In genomic region chr7:15686209-15686956, GRCh38 we compare ENCODE assay signal across 10 cellular contexts. TPM values are rescaled to one million over a fixed set of nuclear protein-coding genes. Genes with fewer than 3 reads are reported as not detected.
A peak's percentile ranks its signal among the peaks of the same experiment; 100 is the strongest.
DNase-seq lines count a peak whose midpoint lies in the region; ATAC-seq and TF ChIP-seq lines count a peak whose summit lies in the region.
"Had no signal": no experiment of that assay in that cellular context is flagged by ENCODE, and none has a peak within 500 bp of the region (broad histone marks: within the 10 kb centered on the region; RNA-seq: fewer than 3 reads in every experiment).

TSS of gene MEOX2 (minus strand) at chr7:15686683. CDS start at chr7:15686402, 281 bp downstream.

- ATAC-seq in HG03280 (IDR thresholded peaks at IDR 0.05; ENCODE audit: unreplicated experiment) (no peak), HG03565 (IDR thresholded peaks at IDR 0.05; ENCODE audit: unreplicated experiment) (no peak), GM19324 (IDR thresholded peaks at IDR 0.05; ENCODE audit: low FRiP score, unreplicated experiment) (no peak)
- ATAC-seq: activated naive CD8-positive, alpha-beta T cell treated with anti-CD3 and anti-CD28 coated beads, Interleukin-2, amount 50 U/mL, for 24 hours had no signal

- H3K4me2 ChIP-seq in mammary epithelial cell (ENCODE audit: insufficient read depth, low read depth, low read length) = no peak within 1 kb of the TSS

- H3K27ac ChIP-seq in breast epithelium (peak within 1 kb of the TSS; percentile 68 to 94), mammary epithelial cell (ENCODE audit: insufficient read depth, low read depth, low read length) (no peak within 1 kb of the TSS)

- DNase-seq in breast epithelium (ENCODE audit: low spot score in 2 of 2) = no peak
- DNase-seq in mammary epithelial cell = no peak
- DNase-seq in fibroblast of gingiva (ENCODE audit: low read depth) = peak; percentile 55
- no peak for DNase-seq in activated T-helper 2 cell treated with anti-CD3 and anti-CD28 coated beads, Interferon-gamma antibody, Interleukin-2, Interleukin-4, amounts not matched to agents 10 μg/mL and 5 μg/mL and 100 μg/mL, durations not matched to agents 14 hours and 24 hours and 36 hours (ENCODE audit: low spot score)
- DNase-seq: activated naive CD8-positive, alpha-beta T cell treated with anti-CD3 and anti-CD28 coated beads, Interleukin-2, amount 50 U/mL, for 24 hours had no signal

- H3K9ac ChIP-seq in mammary epithelial cell (ENCODE audit: insufficient read depth, low read length) = no peak within 1 kb of the TSS
- peak within 1 kb of the TSS; percentile 28 for H3K9ac ChIP-seq in mucosa of stomach (ENCODE audit: low read length)

- intact Hi-C loops in breast epithelium (cut with DNase I; ENCODE audit: low total_unique reads) = loop anchor here (10.0 kb wide), 1 partner anchor 378 kb away; no protein-coding TSS in a partner anchor
- intact Hi-C loops in mammary epithelial cell (cut with micrococcal nuclease) = no loop called here
- intact Hi-C loops in activated T-helper 2 cell treated with anti-CD3 and anti-CD28 coated beads, Interferon-gamma antibody, Interleukin-2, Interleukin-4, amounts not matched to agents 10 μg/mL and 5 μg/mL and 100 μg/mL, durations not matched to agents 14 hours and 24 hours and 36 hours (cut with micrococcal nuclease) = no loop called here

- H3K27me3 Mint-ChIP-seq in activated T-helper 2 cell treated with anti-CD3 and anti-CD28 coated beads, Interferon-gamma antibody, Interleukin-2, Interleukin-4, amounts not matched to agents 10 μg/mL and 5 μg/mL and 100 μg/mL, durations not matched to agents 14 hours and 24 hours and 36 hours (ENCODE audit: low read depth) = peaks cover 41% of the 10 kb centered on the region

- H3K36me3 ChIP-seq in breast epithelium = no peaks in the 10 kb centered on the region
- no peaks in the 10 kb centered on the region for H3K36me3 ChIP-seq in mammary epithelial cell (ENCODE audit: insufficient read depth, low read length)
- no peaks in the 10 kb centered on the region for H3K36me3 ChIP-seq in mucosa of stomach (ENCODE audit: control insufficient read depth, insufficient read depth, low read length)

- TF ChIP-seq POLR2A in breast epithelium (IDR thresholded peaks at IDR 0.05) = peak; percentile 9

- H3K9me3 Mint-ChIP-seq in activated T-helper 2 cell treated with anti-CD3 and anti-CD28 coated beads, Interferon-gamma antibody, Interleukin-2, Interleukin-4, amounts not matched to agents 10 μg/mL and 5 μg/mL and 100 μg/mL, durations not matched to agents 14 hours and 24 hours and 36 hours = no peaks in the 10 kb centered on the region
- H3K9me3 Mint-ChIP-seq: activated naive CD8-positive, alpha-beta T cell treated with anti-CD3 and anti-CD28 coated beads, Interleukin-2, amount 50 U/mL, for 24 hours had no signal

- no peaks in the 10 kb centered on the region for H3K4me1 Mint-ChIP-seq in activated T-helper 2 cell treated with anti-CD3 and anti-CD28 coated beads, Interferon-gamma antibody, Interleukin-2, Interleukin-4, amounts not matched to agents 10 μg/mL and 5 μg/mL and 100 μg/mL, durations not matched to agents 14 hours and 24 hours and 36 hours (ENCODE audit: low read depth)
- H3K4me1 Mint-ChIP-seq: activated naive CD8-positive, alpha-beta T cell treated with anti-CD3 and anti-CD28 coated beads, Interleukin-2, amount 50 U/mL, for 24 hours; IgD-negative memory B cell had no signal

- no peak within 1 kb of the TSS for H3K4me3 Mint-ChIP-seq in activated T-helper 2 cell treated with anti-CD3 and anti-CD28 coated beads, Interferon-gamma antibody, Interleukin-2, Interleukin-4, amounts not matched to agents 10 μg/mL and 5 μg/mL and 100 μg/mL, durations not matched to agents 14 hours and 24 hours and 36 hours (ENCODE audit: low read depth)
- H3K4me3 Mint-ChIP-seq: activated naive CD8-positive, alpha-beta T cell treated with anti-CD3 and anti-CD28 coated beads, Interleukin-2, amount 50 U/mL, for 24 hours had no signal

- H3K4me3 ChIP-seq in breast epithelium (peak within 1 kb of the TSS; percentile 46 to 78 (median 60)), mammary epithelial cell (replicated peaks in 1 of 3; ENCODE audit: insufficient read depth in 1 of 3, low read depth in 2 of 3, low read length in 3 of 3) (no peak within 1 kb of the TSS), mucosa of stomach (ENCODE audit: low read length) (peak within 1 kb of the TSS; percentile 19)

- H3K27me3 ChIP-seq in breast epithelium (peaks cover 0 to 48% of the 10 kb centered on the region in 2 donors), mammary epithelial cell (ENCODE audit: insufficient read depth, low read length) (peaks cover 25% of the 10 kb centered on the region), mucosa of stomach (ENCODE audit: control insufficient read depth, insufficient read depth, low read length) (peaks cover 35% of the 10 kb centered on the region)

- TF ChIP-seq CTCF in breast epithelium (IDR thresholded peaks at IDR 0.05) (no peak), mammary epithelial cell (conservative IDR thresholded peaks at IDR 0.05 in 1 of 2, IDR thresholded peaks at IDR 0.05 in 1 of 2; ENCODE audit: extremely low read depth in 1 of 2, insufficient read depth in 1 of 2, low read depth in 1 of 2, low read length in 2 of 2) (no peak)

- H3K27ac Mint-ChIP-seq in activated T-helper 2 cell treated with anti-CD3 and anti-CD28 coated beads, Interferon-gamma antibody, Interleukin-2, Interleukin-4, amounts not matched to agents 10 μg/mL and 5 μg/mL and 100 μg/mL, durations not matched to agents 14 hours and 24 hours and 36 hours = no peak within 1 kb of the TSS
- H3K27ac Mint-ChIP-seq: activated naive CD8-positive, alpha-beta T cell treated with anti-CD3 and anti-CD28 coated beads, Interleukin-2, amount 50 U/mL, for 24 hours; IgD-negative memory B cell had no signal

- H4K20me1 ChIP-seq in mammary epithelial cell (ENCODE audit: insufficient read depth, low read length) = no peaks in the 10 kb centered on the region

- H3K36me3 Mint-ChIP-seq in activated T-helper 2 cell treated with anti-CD3 and anti-CD28 coated beads, Interferon-gamma antibody, Interleukin-2, Interleukin-4, amounts not matched to agents 10 μg/mL and 5 μg/mL and 100 μg/mL, durations not matched to agents 14 hours and 24 hours and 36 hours (ENCODE audit: low read depth) = no peaks in the 10 kb centered on the region
- H3K36me3 Mint-ChIP-seq: IgD-negative memory B cell had no signal

- dilution Hi-C loops in mammary epithelial cell (cut with HindIII; ENCODE audit: low sequenced_read_pairs) = no loop called here

- H3K4me1 ChIP-seq in breast epithelium (peaks cover 0 to 3% of the 10 kb centered on the region in 2 donors), mammary epithelial cell (ENCODE audit: insufficient read depth, low read length) (no peaks in the 10 kb centered on the region), mucosa of stomach (ENCODE audit: control insufficient read depth, insufficient read depth, low read length) (peaks cover 5% of the 10 kb centered on the region)

- H3K79me2 ChIP-seq in mammary epithelial cell (ENCODE audit: insufficient read depth, low read length) = no peaks in the 10 kb centered on the region

- no peak within 1 kb of the TSS for H2AFZ ChIP-seq in mammary epithelial cell (ENCODE audit: low read depth, low read length)

- BruUV-seq in mammary epithelial cell (replicated peaks; lab: Mats Ljungman, UMichigan) = no TSS peak

- CTCF ChIA-PET in mammary epithelial cell (lab: Charles Lee; ENCODE audit: low non-redundant PET) = no interaction called here

- no peaks in the 10 kb centered on the region for H3K9me3 ChIP-seq in breast epithelium
- H3K9me3 ChIP-seq in mammary epithelial cell (replicated peaks; ENCODE audit: insufficient read depth, low read length) = no peaks in the 10 kb centered on the region
- H3K9me3 ChIP-seq in mucosa of stomach (ENCODE audit: control insufficient read depth, low read length) = no peaks in the 10 kb centered on the region

- in situ Hi-C loops in mammary epithelial cell (cut with MboI; ENCODE audit: low sequenced_read_pairs in 2 of 2) = no loop called here

- WGBS in mammary epithelial cell (ENCODE audit: low coverage, missing lambda C conversion rate) = 14% methylated on average over 23 of the region's 36 CpGs

RNA-seq across cellular contexts. Expression of gene MEOX2, which starts in this region (rescaled TPM):
- total RNA-seq in breast epithelium (10 to 100 TPM in 2 of 3 donors, 1 to 10 TPM in 1; 6.4 to 19.7 (median 14.2) TPM), mammary epithelial cell (not detected)
- polyA plus RNA-seq in mammary epithelial cell = not detected
- not detected for polyA minus RNA-seq in mammary epithelial cell
- total RNA-seq in activated T-helper 2 cell treated with anti-CD3 and anti-CD28 coated beads, Interferon-gamma antibody, Interleukin-2, Interleukin-4, amounts not matched to agents 10 μg/mL and 5 μg/mL and 100 μg/mL, durations not matched to agents 14 hours and 24 hours and 36 hours = not detected in 2 replicates
- polyA plus RNA-seq: IgD-negative memory B cell had no signal

Comparison
In these comparisons a context has a peak if more than half of its experiments do, and no peak if none do; other contexts are left out.
1. H3K4me3 ChIP-seq: peak in breast epithelium (3 of 3) and mucosa of stomach (single experiment); none in mammary epithelial cell (0 of 3).